Comparison of ENCODE assay signal across 11 cellular contexts in genomic region chr3:159732172-159733111, GRCh38.
DNase-seq lines count a peak whose midpoint lies in the region; ATAC-seq, FAIRE-seq and TF ChIP-seq lines count a peak whose summit lies in the region.
"Had no signal": no experiment of that assay in that cellular context is flagged by ENCODE, and none has a peak within 500 bp of the region (broad histone marks: within the 10 kb centered on the region; RNA-seq: fewer than 3 reads in every experiment).

No MANE protein-coding gene starts in this region.

- ATAC-seq in GM21528 (IDR thresholded peaks at IDR 0.05; ENCODE audit: low FRiP score, unreplicated experiment) = no peak
- ATAC-seq in HG03354 (IDR thresholded peaks at IDR 0.05; ENCODE audit: poor library complexity, severe bottlenecking, unreplicated experiment) = no peak
- ATAC-seq: activated CD4-positive, alpha-beta T cell treated with anti-CD3 and anti-CD28 coated beads for 36 hours; K562 had no signal

- POLR2A ChIA-PET in endothelial cell of umbilical vein (lab: Charles Lee) = interaction anchor here (0.7 to 1.0 kb wide), 2 partner anchors 20 to 29 kb away, joined by 3 read pairs; no protein-coding TSS in a partner anchor

- no peak for TF ChIP-seq POLR2A in endothelial cell of umbilical vein (IDR thresholded peaks at IDR 0.05; ENCODE audit: low read depth, low read length)

- peak overlapping the region; percentile 35 for H3K4me2 ChIP-seq in endothelial cell of umbilical vein (ENCODE audit: insufficient read depth, low read length)
- H3K4me2 ChIP-seq in Karpas-422 (ENCODE audit: low read depth, low read length, poor library complexity, severe bottlenecking) = no peak overlapping the region

- H3K9me2 ChIP-seq in Karpas-422 (replicated peaks; ENCODE audit: insufficient read depth, low read length) = no peaks in the 10 kb centered on the region

- no TSS peak for BruUV-seq in endothelial cell of umbilical vein (replicated peaks; lab: Mats Ljungman, UMichigan)

- intact Hi-C loops in endothelial cell of umbilical vein (cut with micrococcal nuclease) = loop anchor here (1.0 kb wide), 3 partner anchors 31 to 116 kb away; no protein-coding TSS in a partner anchor

- dilution Hi-C loops in endothelial cell of umbilical vein (cut with MboI; ENCODE audit: extremely low pct_ligation_motif_present, low sequenced_read_pairs) = no loop called here

- H2AFZ ChIP-seq in endothelial cell of umbilical vein (ENCODE audit: low read depth, low read length) (peak overlapping the region; percentile 7), Karpas-422 (ENCODE audit: low read length) (no peak overlapping the region)

- no peaks in the 10 kb centered on the region for H3K9me1 ChIP-seq in endothelial cell of umbilical vein (replicated peaks; ENCODE audit: control insufficient read depth, extremely low read depth, insufficient read depth, low read length)

- H3K4me1 ChIP-seq in endothelial cell of umbilical vein (ENCODE audit: control insufficient read depth, extremely low read depth, insufficient read depth, low read length) = peaks cover 28% of the 10 kb centered on the region
- H3K4me1 ChIP-seq in Karpas-422 (ENCODE audit: low read length) = no peaks in the 10 kb centered on the region

- H3K9ac ChIP-seq in endothelial cell of umbilical vein (replicated peaks; ENCODE audit: extremely low read depth, insufficient read depth, low read length) = no peak overlapping the region
- no peak overlapping the region for H3K9ac ChIP-seq in Karpas-422 (ENCODE audit: low read length)

- H3K4me3 ChIP-seq in AG09309 (ENCODE audit: control insufficient read depth, low read depth, low read length) (peak overlapping the region; percentile 26), endothelial cell of umbilical vein (replicated peaks in 1 of 3; ENCODE audit: insufficient read depth in 1 of 3, low read depth in 1 of 3, low read length in 3 of 3) (no peak overlapping the region), Karpas-422 (ENCODE audit: low read length) (no peak overlapping the region)
- H3K4me3 ChIP-seq: K562 had no signal

- peak; percentile 74 for DNase-seq in AG09309 (ENCODE audit: low read depth)
- DNase-seq in LHCN-M2 (ENCODE audit: low read depth) = peak; percentile 56
- DNase-seq in endothelial cell of umbilical vein (ENCODE audit: low read depth, low spot score) = peak; percentile 53
- peak; percentile 27 to 44 for DNase-seq in lung microvascular endothelial cell (ENCODE audit: low read depth in 2 of 2)
- no peak for DNase-seq in Karpas-422
- no peak for DNase-seq in germinal center (ENCODE audit: low spot score)
- DNase-seq: activated CD4-positive, alpha-beta T cell treated with anti-CD3 and anti-CD28 coated beads for 36 hours; midbrain had no signal

- no peaks in the 10 kb centered on the region for H3K27me3 ChIP-seq in endothelial cell of umbilical vein (ENCODE audit: control insufficient read depth in 2 of 2, insufficient read depth in 2 of 2, low read length in 2 of 2)
- H3K27me3 ChIP-seq in Karpas-422 (ENCODE audit: low read length) = no peaks in the 10 kb centered on the region

- CTCF ChIA-PET in endothelial cell of umbilical vein (lab: Charles Lee) = interaction anchor here (1.0 to 2.6 kb wide), 11 partner anchors 8 to 73 kb away, joined by 3 to 11 read pairs (median 3); no protein-coding TSS in a partner anchor

- FAIRE-seq in endothelial cell of umbilical vein (lab: Jason Lieb, UNC) = peak; percentile 73
- FAIRE-seq: K562 had no signal

- TF ChIP-seq CTCF in AG09309 (IDR thresholded peaks at IDR 0.05; ENCODE audit: control insufficient read depth, insufficient read depth, low read depth, low read length, missing control alignments) (peak; percentile 22), endothelial cell of umbilical vein (IDR thresholded peaks at IDR 0.05; ENCODE audit: extremely low read depth in 1 of 2, insufficient read depth in 1 of 2, low read depth in 1 of 2, low read length in 2 of 2) (no peak)

- no peaks in the 10 kb centered on the region for H3K79me2 ChIP-seq in endothelial cell of umbilical vein (ENCODE audit: control insufficient read depth, insufficient read depth, low read length)
- no peaks in the 10 kb centered on the region for H3K79me2 ChIP-seq in Karpas-422 (ENCODE audit: low read length)

- H3K36me3 ChIP-seq in endothelial cell of umbilical vein (ENCODE audit: control insufficient read depth in 2 of 2, extremely low read depth in 1 of 2, insufficient read depth in 2 of 2, low read length in 2 of 2) (no peaks in the 10 kb centered on the region), Karpas-422 (ENCODE audit: insufficient read depth, low read length) (no peaks in the 10 kb centered on the region)

- H3K27ac ChIP-seq in endothelial cell of umbilical vein (ENCODE audit: insufficient read depth, low read depth, low read length) (no peak overlapping the region), Karpas-422 (ENCODE audit: low read length) (no peak overlapping the region)

- H3K9me3 ChIP-seq in endothelial cell of umbilical vein (replicated peaks; ENCODE audit: control insufficient read depth, insufficient read depth, low read length) (no peaks in the 10 kb centered on the region), Karpas-422 (ENCODE audit: low read length) (no peaks in the 10 kb centered on the region)

- H4K20me1 ChIP-seq in endothelial cell of umbilical vein (replicated peaks; ENCODE audit: control insufficient read depth, extremely low read depth, insufficient read depth, low read length) (no peaks in the 10 kb centered on the region), Karpas-422 (ENCODE audit: insufficient read depth, low read depth, low read length) (no peaks in the 10 kb centered on the region)

TF ChIP-seq in endothelial cell of umbilical vein, 7 proteins besides CTCF, POLR2A, EP300 and RAD21:
- peak; percentile 60 for TF ChIP-seq POLR2AphosphoS5 (IDR thresholded peaks at IDR 0.05; ENCODE audit: insufficient read depth, low read depth, low read length)
- no peak for TF ChIP-seq EZH2 (IDR thresholded peaks at IDR 0.05; ENCODE audit: borderline replicate concordance, low read depth, low read length, severe bottlenecking)
- peak; percentile 19 for TF ChIP-seq FOS (IDR thresholded peaks at IDR 0.05; ENCODE audit: borderline replicate concordance, insufficient read depth, low read length)
- TF ChIP-seq JUN (IDR thresholded peaks at IDR 0.05; ENCODE audit: borderline replicate concordance, insufficient read depth, insufficient read length, low read depth) = no peak
- TF ChIP-seq GATA2 (IDR thresholded peaks at IDR 0.05; ENCODE audit: insufficient read depth, insufficient read length, low read depth, low read length) = peak; percentile 78
- no peak for TF ChIP-seq MAX (IDR thresholded peaks at IDR 0.05; ENCODE audit: insufficient read depth, insufficient read length)
- TF ChIP-seq MYC (IDR thresholded peaks at IDR 0.05; ENCODE audit: low read depth, low read length) = no peak
TF ChIP-seq in endothelial cell of umbilical vein: peak in this region for 3.

Comparison
In these comparisons a context has a peak if more than half of its experiments do, and no peak if none do; other contexts are left out.
1. DNase-seq: peak in AG09309 (single experiment), LHCN-M2 (single experiment), endothelial cell of umbilical vein (single experiment) and lung microvascular endothelial cell (2 of 2); none in Karpas-422 (single experiment) and germinal center (single experiment).